Comparison of ENCODE assay signal across 26 cellular contexts in the genomic region with DNA sequence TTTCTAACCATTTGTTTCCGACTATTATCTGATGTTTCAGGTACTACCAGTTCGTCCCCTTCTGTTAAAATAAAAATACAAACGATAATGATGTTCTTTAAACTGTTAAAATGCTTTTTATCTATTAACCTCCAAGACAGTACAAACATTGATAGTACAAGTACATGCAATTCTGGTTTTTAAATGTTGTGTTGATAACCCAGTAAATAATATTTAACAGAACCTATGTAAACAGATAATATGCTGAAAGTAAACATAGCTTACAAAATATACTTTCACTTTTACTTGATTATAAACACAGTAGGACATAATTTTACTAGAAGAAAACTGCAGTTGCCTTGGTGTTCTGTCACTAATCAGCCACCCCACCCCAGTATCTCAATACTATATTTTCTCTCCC.
"Had no signal": no experiment of that assay in that cellular context is flagged by ENCODE, and none has a peak within 500 bp of the region (broad histone marks: within the 10 kb centered on the region; RNA-seq: fewer than 3 reads in every experiment).

No MANE protein-coding gene starts in this region.

- H3K27me3 ChIP-seq: esophagus squamous epithelium, neutrophil, stomach, thyroid gland, vagina had no signal

- DNase-seq: dermis blood vessel endothelial cell; effector memory CD4-positive, alpha-beta T cell; erythroblast; esophagus squamous epithelium; hypothalamus; immature natural killer cell; left ventricle myocardium superior; lower lobe of right lung; naive B cell; stimulated activated CD4-positive, alpha-beta T cell treated with anti-CD3 and anti-CD28 coated beads, Interleukin-2, amount 100 ng/mL, for 24 hours; stimulated activated CD4-positive, alpha-beta T cell treated with anti-CD3 and anti-CD28 coated beads, Interleukin-4, amount 100 ng/mL, for 24 hours; stimulated activated naive CD4-positive, alpha-beta T cell treated with Interleukin-2 at 50 U/mL for 16 hours; stomach; thyroid gland; trophoblast cell had no signal

- H3K4me1 ChIP-seq: esophagus squamous epithelium, lower lobe of right lung, parathyroid adenoma, thyroid gland, vagina had no signal

- H3K4me1 Mint-ChIP-seq: immature natural killer cell; naive B cell; neural crest cell; stimulated activated effector memory CD8-positive, alpha-beta T cell treated with anti-CD3 and anti-CD28 coated beads, Interleukin-12 subunit alpha, Interleukin-12 subunit beta, amount 100 ng/mL, for 72 hours had no signal

- H3K4me3 Mint-ChIP-seq: immature natural killer cell; naive B cell; natural killer cell treated with Interleukin-12 subunit alpha and Interleukin-12 subunit beta and Interleukin-15 and Interleukin-18, amount 100 ng/mL, for 72 hours; neural crest cell; stimulated activated effector memory CD8-positive, alpha-beta T cell treated with anti-CD3 and anti-CD28 coated beads, Interleukin-12 subunit alpha, Interleukin-12 subunit beta, amount 100 ng/mL, for 72 hours had no signal

- H3K9me3 ChIP-seq: esophagus squamous epithelium, lower lobe of right lung, neutrophil, thyroid gland, vagina had no signal

- H3K36me3 Mint-ChIP-seq: immature natural killer cell; natural killer cell treated with Interleukin-12 subunit alpha and Interleukin-12 subunit beta and Interleukin-15 and Interleukin-18, amount 100 ng/mL, for 72 hours; stimulated activated effector memory CD8-positive, alpha-beta T cell treated with anti-CD3 and anti-CD28 coated beads, Interleukin-12 subunit alpha, Interleukin-12 subunit beta, amount 100 ng/mL, for 72 hours had no signal

- H3K36me3 ChIP-seq: neutrophil had no signal

- FAIRE-seq: endometrium, keratinocyte had no signal

- H3K27ac Mint-ChIP-seq: immature natural killer cell; naive B cell; natural killer cell treated with Interleukin-12 subunit alpha and Interleukin-12 subunit beta and Interleukin-15 and Interleukin-18, amount 100 ng/mL, for 72 hours; progenitor cell of endocrine pancreas; stimulated activated effector memory CD8-positive, alpha-beta T cell treated with anti-CD3 and anti-CD28 coated beads, Interleukin-12 subunit alpha, Interleukin-12 subunit beta, amount 100 ng/mL, for 72 hours had no signal

- ATAC-seq: left ventricle myocardium superior; lower lobe of right lung; natural killer cell treated with Interleukin-12 subunit alpha and Interleukin-12 subunit beta and Interleukin-15 and Interleukin-18, amount 100 ng/mL, for 72 hours; sciatic nerve; stimulated activated effector memory CD8-positive, alpha-beta T cell treated with anti-CD3 and anti-CD28 coated beads, Interleukin-12 subunit alpha, Interleukin-12 subunit beta, amount 100 ng/mL, for 72 hours had no signal

- H3K27me3 Mint-ChIP-seq: progenitor cell of endocrine pancreas had no signal

- H3K27ac ChIP-seq: coronary artery, esophagus squamous epithelium, lower lobe of right lung, neutrophil, parathyroid adenoma, stomach, thyroid gland, vagina had no signal

- H3K4me3 ChIP-seq: coronary artery, esophagus squamous epithelium, lower lobe of right lung, stomach, thyroid gland, vagina had no signal
